Comparison of ENCODE assay signal across 9 cellular contexts in genomic region chr22:11325767-11326166, GRCh38.
"Had no signal": no experiment of that assay in that cellular context is flagged by ENCODE, and none has a peak within 500 bp of the region (broad histone marks: within the 10 kb centered on the region; RNA-seq: fewer than 3 reads in every experiment).

No MANE protein-coding gene starts in this region.

- H3K27ac Mint-ChIP-seq: GM23338, H9, HFFc6 had no signal

- H3K4me1 Mint-ChIP-seq: GM23338, H9 had no signal

- H3K4me2 ChIP-seq: GM23338 had no signal

- H3K9ac ChIP-seq: GM23248 had no signal

- DNase-seq: GM23248, GOT3, H7, H9, HCEC 1CT, HFFc6 had no signal

- H3K4me3 ChIP-seq: GM23248, GM23338, HAP-1 had no signal

- H3K27ac ChIP-seq: GM23248 had no signal

- H3K4me3 Mint-ChIP-seq: GM23338, H9, HFFc6 had no signal

- H2AFZ ChIP-seq: GM23248, GM23338 had no signal

- H3K36me3 ChIP-seq: HAP-1 had no signal

- H3K4me1 ChIP-seq: HAP-1 had no signal

- ATAC-seq: GM23338, HCT116 had no signal
